Comparison of ENCODE assay signal across 8 cellular contexts in the genomic region with DNA sequence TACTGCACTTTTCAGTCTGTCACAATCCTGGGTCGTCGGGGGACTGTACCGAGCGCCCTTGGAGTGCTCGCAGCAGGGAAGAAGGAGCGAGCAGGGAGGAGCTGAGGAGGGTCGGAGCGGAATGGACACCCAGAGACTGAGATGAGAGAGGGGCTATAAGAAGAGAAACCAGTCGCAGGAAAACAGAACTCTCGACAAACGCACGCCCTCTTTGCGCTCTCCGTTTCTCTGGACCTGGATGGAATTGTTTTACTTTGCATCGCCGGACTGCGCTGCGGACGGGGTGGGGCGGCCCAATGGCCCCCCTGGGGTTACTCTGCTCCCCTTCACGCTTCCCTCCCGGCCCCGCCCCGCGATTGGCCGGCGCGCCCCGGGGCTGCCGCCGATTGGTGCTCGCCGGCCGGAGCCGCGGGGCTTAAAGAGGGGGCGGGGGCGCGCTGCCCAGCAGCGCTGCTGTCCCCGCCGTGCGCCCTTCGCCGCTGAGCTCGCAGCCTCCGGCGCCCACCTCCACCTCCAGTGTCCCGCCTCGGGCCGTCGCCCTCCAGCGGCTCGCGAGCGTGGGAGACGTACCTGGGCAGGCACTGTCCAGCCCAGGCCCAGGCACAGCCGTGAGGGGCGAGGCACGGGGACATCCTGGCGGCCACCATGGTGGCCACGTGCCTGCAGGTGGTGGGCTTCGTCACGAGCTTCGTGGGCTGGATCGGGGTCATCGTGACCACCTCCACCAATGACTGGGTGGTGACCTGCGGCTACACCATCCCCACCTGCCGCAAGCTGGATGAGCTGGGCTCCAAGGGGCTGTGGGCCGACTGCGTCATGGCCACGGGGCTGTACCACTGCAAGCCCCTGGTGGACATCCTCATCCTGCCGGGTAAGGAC. TPM values are rescaled to one million over a fixed set of nuclear protein-coding genes. Genes with fewer than 3 reads are reported as not detected.
A peak's percentile ranks its signal among the peaks of the same experiment; 100 is the strongest.
DNase-seq lines count a peak whose midpoint lies in the region; ATAC-seq, FAIRE-seq and TF ChIP-seq lines count a peak whose summit lies in the region.

A gene (plus strand): TSS at position 447 of the 879 bp plus-strand sequence. CDS start 199 bp downstream, at position 646.

- H3K4me1 ChIP-seq in sigmoid colon: peaks cover 0 to 25% (median 18%) of the 10 kb centered on the region in 4 donors

- 4% methylated on average over 73 of the region's 73 CpGs for WGBS in sigmoid colon, 2 donors

- no peak for FAIRE-seq in bronchial epithelial cell (lab: Jason Lieb, UNC)

- H3K27me3 ChIP-seq in bronchial epithelial cell (ENCODE audit: control insufficient read depth, insufficient read depth, low read length) (peaks cover 13% of the 10 kb centered on the region), sigmoid colon (peaks cover 13 to 42% (median 32%) of the 10 kb centered on the region in 3 donors)

- H3K36me3 ChIP-seq in bronchial epithelial cell (ENCODE audit: control insufficient read depth, insufficient read depth, low read length) (no peaks in the 10 kb centered on the region), sigmoid colon (no peaks in the 10 kb centered on the region)

- H3K9me3 ChIP-seq in sigmoid colon: no peaks in the 10 kb centered on the region

- intact Hi-C loops in sigmoid colon (cut with DNase I): loop anchor here (10.0 kb wide), 1 partner anchor 276 kb away; no protein-coding TSS in a partner anchor

- peak within 1 kb of the TSS; percentile 41 to 57 (median 49) for H3K27ac ChIP-seq in sigmoid colon

- no peak for TF ChIP-seq CTCF in bronchial epithelial cell (IDR thresholded peaks at IDR 0.05; ENCODE audit: insufficient read depth, low read length, severe bottlenecking)
- no peak for TF ChIP-seq CTCF in sigmoid colon (IDR thresholded peaks at IDR 0.05)

- no peak for TF ChIP-seq EP300 in sigmoid colon (IDR thresholded peaks at IDR 0.05)

- no peak for TF ChIP-seq POLR2A in sigmoid colon (IDR thresholded peaks at IDR 0.05)

- peak within 1 kb of the TSS; percentile 24 for H3K4me3 ChIP-seq in bronchial epithelial cell (ENCODE audit: low read depth, low read length)
- peak within 1 kb of the TSS; percentile 23 to 53 (median 48) for H3K4me3 ChIP-seq in sigmoid colon

- peak; percentile 86 for DNase-seq in DMS 273 (lab: John Stamatoyannopoulos, UW; ENCODE audit: unreplicated experiment)
- peak; percentile 55 for DNase-seq in NCI-H1092 treated with DMSO at 0.1 percent for 48 hours (lab: John Stamatoyannopoulos, UW)
- DNase-seq in bronchial epithelial cell (ENCODE audit: low read depth): no peak
- DNase-seq in iPS-NIHi7 (ENCODE audit: extremely low spot score): peak; percentile 89
- DNase-seq in sigmoid colon: peak; percentile 75
- DNase-seq in foreskin melanocyte: no peak
- no peak for DNase-seq in stimulated activated CD4-positive, alpha-beta T cell treated with anti-CD3 and anti-CD28 coated beads, Interleukin-4, amount 100 ng/mL, for 1 hour

- no peak for ATAC-seq in HG02885 (IDR thresholded peaks at IDR 0.05; ENCODE audit: poor library complexity, unreplicated experiment)

RNA-seq across cellular contexts. Expression of the gene that starts here (rescaled TPM):
- total RNA-seq in bronchial epithelial cell: 0.26 and 4.2 TPM in 2 replicates
- 10 to 100 TPM in 3 of 4 donors, 1 to 10 TPM in 1; 4.6 to 22.2 (median 16.6) TPM for total RNA-seq in sigmoid colon
- 1 to 10 TPM in 2 of 3 donors, under 1 TPM in 1; 0.23 to 6.0 (median 3.2) TPM for polyA plus RNA-seq in sigmoid colon

Comparison
In these comparisons a context has a peak if more than half of its experiments do, and no peak if none do; other contexts are left out.
1. DNase-seq: peak in DMS 273 (single experiment), NCI-H1092 treated with DMSO at 0.1 percent for 48 hours (single experiment), iPS-NIHi7 (single experiment) and sigmoid colon (single experiment); none in bronchial epithelial cell (single experiment), foreskin melanocyte (single experiment) and stimulated activated CD4-positive, alpha-beta T cell treated with anti-CD3 and anti-CD28 coated beads, Interleukin-4, amount 100 ng/mL, for 1 hour (single experiment).